Comparison of ENCODE assay signal across 8 cellular contexts in the genomic region with DNA sequence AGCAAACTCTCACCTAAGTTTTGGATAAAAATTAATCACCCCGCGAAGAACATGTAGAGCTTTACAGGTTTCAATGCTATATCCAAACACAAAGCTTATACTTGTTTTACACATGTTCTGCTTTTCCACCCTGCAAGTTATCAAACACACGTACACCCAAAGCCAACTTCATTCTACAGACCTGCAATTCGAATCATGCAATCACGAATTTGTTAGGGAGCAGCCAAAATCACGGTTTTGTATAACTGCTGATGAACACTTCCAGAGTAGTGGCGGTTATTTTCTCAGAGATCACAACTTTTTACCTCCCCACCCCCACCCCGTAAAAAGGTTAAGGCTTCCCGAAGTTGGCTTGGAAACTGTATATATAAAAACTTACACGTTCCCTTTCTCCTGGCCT. TPM values are rescaled to one million over a fixed set of nuclear protein-coding genes. Genes with fewer than 3 reads are reported as not detected.
DNase-seq lines count a peak whose midpoint lies in the region; ATAC-seq and TF ChIP-seq lines count a peak whose summit lies in the region.

No MANE protein-coding gene starts in this region.

- H3K4me1 ChIP-seq in right atrium auricular region (peaks cover 0 to 30% of the 10 kb centered on the region in 2 donors), vagina (peaks cover 36% of the 10 kb centered on the region)

- H3K9me3 ChIP-seq in right atrium auricular region (no peaks in the 10 kb centered on the region), vagina (no peaks in the 10 kb centered on the region)

- H3K27me3 ChIP-seq in right atrium auricular region (no peaks in the 10 kb centered on the region), vagina (no peaks in the 10 kb centered on the region)

- DNase-seq in right atrium auricular region (ENCODE audit: low spot score) (no peak), Right ventricle myocardium superior (no peak), astrocyte of the spinal cord (ENCODE audit: low read depth, low spot score) (no peak), memory B cell (ENCODE audit: low spot score in 2 of 2) (no peak), vagina (ENCODE audit: extremely low spot score in 2 of 2) (no peak), activated gamma-delta T cell (lab: John Stamatoyannopoulos, UW) (no peak)

- peak overlapping the region; percentile 88 for H3K4me3 Mint-ChIP-seq in memory B cell

- ATAC-seq in Right ventricle myocardium superior (ENCODE audit: poor library complexity) = no peak
- no peak for ATAC-seq in memory B cell (ENCODE audit: low read depth)
- no peak for ATAC-seq in HG03571 (IDR thresholded peaks at IDR 0.05; ENCODE audit: unreplicated experiment)
- ATAC-seq in HG03196 (IDR thresholded peaks at IDR 0.05; ENCODE audit: unreplicated experiment) = no peak

- H3K36me3 ChIP-seq in right atrium auricular region (peaks cover 14% of the 10 kb centered on the region), vagina (peaks cover 4 to 12% of the 10 kb centered on the region in 2 donors)

- H3K9me3 Mint-ChIP-seq in memory B cell = no peaks in the 10 kb centered on the region

- peaks cover 24% of the 10 kb centered on the region for H3K4me1 Mint-ChIP-seq in memory B cell

- H3K27me3 Mint-ChIP-seq in memory B cell = peaks cover 2% of the 10 kb centered on the region

- no peak for TF ChIP-seq POLR2A in vagina (IDR thresholded peaks at IDR 0.05)

- peaks cover 32% of the 10 kb centered on the region for H3K36me3 Mint-ChIP-seq in memory B cell

- intact Hi-C loops in Right ventricle myocardium superior (cut with DNase I) = loop anchor here (5.0 kb wide), 1 partner anchor 35 kb away; the partner anchor contains the start of gene BRWD1
- intact Hi-C loops in vagina (cut with DNase I) = no loop called here

- in situ Hi-C loops in astrocyte of the spinal cord (cut with HindIII; ENCODE audit: low sequenced_read_pairs) = no loop called here

- no peak for TF ChIP-seq CTCF in right atrium auricular region (IDR thresholded peaks at IDR 0.05)
- no peak for TF ChIP-seq CTCF in astrocyte of the spinal cord (IDR thresholded peaks at IDR 0.05; ENCODE audit: low read depth, low read length)
- no peak for TF ChIP-seq CTCF in vagina (IDR thresholded peaks at IDR 0.05)

- H3K27ac Mint-ChIP-seq in memory B cell = peak overlapping the region; percentile 67

- H3K4me3 ChIP-seq in right atrium auricular region (peak overlapping the region; percentile 80 to 87), astrocyte of the spinal cord (ENCODE audit: low read depth, low read length) (peak overlapping the region; percentile 92), vagina (peak overlapping the region; percentile 81 to 82)

- H3K27ac ChIP-seq in right atrium auricular region (peak overlapping the region; percentile 93 to 95), vagina (peak overlapping the region; percentile 84)

RNA-seq across cellular contexts. Expression of gene HMGN1, which starts 1.4 kb away (rescaled TPM):
- 10 to 100 TPM; 37.1 to 39.6 TPM for total RNA-seq in right atrium auricular region
- total RNA-seq in Right ventricle myocardium superior = 54.5 TPM
- total RNA-seq in vagina = 82.0 TPM

RNA-seq across cellular contexts. Expression of gene BRWD1, which starts 34.1 kb away (rescaled TPM):
- total RNA-seq in right atrium auricular region = 10 to 100 TPM; 40.6 TPM
- 29.1 TPM for total RNA-seq in Right ventricle myocardium superior
- total RNA-seq in vagina = 62.1 TPM
